1 cellular context compared by ENCODE assay signal in the genomic region with DNA sequence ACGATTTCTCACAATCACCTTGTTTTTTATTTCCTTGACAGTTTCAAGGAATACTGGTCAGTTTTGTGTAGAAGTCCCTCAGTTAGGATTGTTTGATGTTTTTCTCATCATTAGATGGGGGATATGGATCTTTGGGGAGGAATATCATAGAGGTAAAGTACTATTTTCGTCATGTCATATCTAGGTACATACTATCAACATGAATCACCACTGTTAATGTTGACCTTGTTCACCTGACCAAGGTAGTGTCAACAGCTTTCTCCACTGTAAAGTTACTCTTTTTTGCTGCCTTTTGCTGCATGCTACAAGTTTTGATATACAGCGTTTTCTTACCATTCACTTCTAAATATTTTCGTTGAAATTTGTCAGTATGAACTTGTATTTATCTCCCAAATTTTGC.
TF ChIP-seq lines count a peak whose summit lies in the region.

No MANE protein-coding gene starts in this region.

TF ChIP-seq in HepG2, 621 proteins besides CTCF, POLR2A, EP300 and RAD21 (continued from another document and continues in another):
- TF ChIP-seq, protein P1, sequence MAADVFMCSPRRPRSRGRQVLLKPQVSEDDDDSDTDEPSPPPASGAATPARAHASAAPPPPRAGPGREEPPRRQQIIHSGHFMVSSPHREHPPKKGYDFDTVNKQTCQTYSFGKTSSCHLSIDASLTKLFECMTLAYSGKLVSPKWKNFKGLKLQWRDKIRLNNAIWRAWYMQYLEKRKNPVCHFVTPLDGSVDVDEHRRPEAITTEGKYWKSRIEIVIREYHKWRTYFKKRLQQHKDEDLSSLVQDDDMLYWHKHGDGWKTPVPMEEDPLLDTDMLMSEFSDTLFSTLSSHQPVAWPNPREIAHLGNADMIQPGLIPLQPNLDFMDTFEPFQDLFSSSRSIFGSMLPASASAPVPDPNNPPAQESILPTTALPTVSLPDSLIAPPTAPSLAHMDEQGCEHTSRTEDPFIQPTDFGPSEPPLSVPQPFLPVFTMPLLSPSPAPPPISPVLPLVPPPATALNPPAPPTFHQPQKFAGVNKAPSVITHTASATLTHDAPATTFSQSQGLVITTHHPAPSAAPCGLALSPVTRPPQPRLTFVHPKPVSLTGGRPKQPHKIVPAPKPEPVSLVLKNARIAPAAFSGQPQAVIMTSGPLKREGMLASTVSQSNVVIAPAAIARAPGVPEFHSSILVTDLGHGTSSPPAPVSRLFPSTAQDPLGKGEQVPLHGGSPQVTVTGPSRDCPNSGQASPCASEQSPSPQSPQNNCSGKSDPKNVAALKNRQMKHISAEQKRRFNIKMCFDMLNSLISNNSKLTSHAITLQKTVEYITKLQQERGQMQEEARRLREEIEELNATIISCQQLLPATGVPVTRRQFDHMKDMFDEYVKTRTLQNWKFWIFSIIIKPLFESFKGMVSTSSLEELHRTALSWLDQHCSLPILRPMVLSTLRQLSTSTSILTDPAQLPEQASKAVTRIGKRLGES (CRISPR knock-in tag; IDR thresholded peaks at IDR 0.05; ENCODE audit: borderline replicate concordance): no peak
- TF ChIP-seq, protein P2, sequence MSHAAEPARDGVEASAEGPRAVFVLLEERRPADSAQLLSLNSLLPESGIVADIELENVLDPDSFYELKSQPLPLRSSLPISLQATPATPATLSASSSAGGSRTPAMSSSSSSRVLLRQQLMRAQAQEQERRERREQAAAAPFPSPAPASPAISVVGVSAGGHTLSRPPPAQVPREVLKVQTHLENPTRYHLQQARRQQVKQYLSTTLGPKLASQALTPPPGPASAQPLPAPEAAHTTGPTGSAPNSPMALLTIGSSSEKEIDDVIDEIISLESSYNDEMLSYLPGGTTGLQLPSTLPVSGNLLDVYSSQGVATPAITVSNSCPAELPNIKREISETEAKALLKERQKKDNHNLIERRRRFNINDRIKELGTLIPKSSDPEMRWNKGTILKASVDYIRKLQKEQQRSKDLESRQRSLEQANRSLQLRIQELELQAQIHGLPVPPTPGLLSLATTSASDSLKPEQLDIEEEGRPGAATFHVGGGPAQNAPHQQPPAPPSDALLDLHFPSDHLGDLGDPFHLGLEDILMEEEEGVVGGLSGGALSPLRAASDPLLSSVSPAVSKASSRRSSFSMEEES (CRISPR knock-in tag; IDR thresholded peaks at IDR 0.05): peak; percentile 77
- no peak for TF ChIP-seq SOX13 (IDR thresholded peaks at IDR 0.05)
- peak in 1 of 2 experiments; percentile 13; a peak in 1 of 4 replicates for TF ChIP-seq SOX13 (CRISPR knock-in tag; conservative IDR thresholded peaks at IDR 0.05 in 1 of 2, IDR thresholded peaks at IDR 0.05 in 1 of 2)
- no peak for TF ChIP-seq KDM2A (CRISPR knock-in tag; IDR thresholded peaks at IDR 0.05; ENCODE audit: borderline replicate concordance, low read depth)
- TF ChIP-seq KDM1A (CRISPR knock-in tag; IDR thresholded peaks at IDR 0.05): no peak
- no peak for TF ChIP-seq TCF7L2 (IDR thresholded peaks at IDR 0.05; ENCODE audit: low read depth, low read length)
- TF ChIP-seq ZC3H13 (CRISPR knock-in tag; IDR thresholded peaks at IDR 0.05): no peak
- no peak for TF ChIP-seq ZNF451 (CRISPR knock-in tag; IDR thresholded peaks at IDR 0.05)
- TF ChIP-seq PPARG (CRISPR knock-in tag; conservative IDR thresholded peaks at IDR 0.05): no peak
- no peak for TF ChIP-seq RARG (CRISPR knock-in tag; IDR thresholded peaks at IDR 0.05; ENCODE audit: low read depth)
- no peak for TF ChIP-seq ARNT (IDR thresholded peaks at IDR 0.05)
- TF ChIP-seq CREB1 (IDR thresholded peaks at IDR 0.05): peak; percentile 8; the same call in 1 of the 2 replicates
- TF ChIP-seq CREB1 (CRISPR knock-in tag; IDR thresholded peaks at IDR 0.05): no peak
- peak; percentile 78 for TF ChIP-seq JUND (CRISPR knock-in tag; IDR thresholded peaks at IDR 0.05)
- 0 out of 2 replicates have a peak, but pooled peaks have one; percentile 30 for TF ChIP-seq RARA (CRISPR knock-in tag; IDR thresholded peaks at IDR 0.05)
- TF ChIP-seq ZNF747 (CRISPR knock-in tag; IDR thresholded peaks at IDR 0.05; ENCODE audit: borderline replicate concordance): no peak
- 0 out of 2 replicates have a peak, but pooled peaks have one; percentile 40 for TF ChIP-seq PAXIP1 (CRISPR knock-in tag; conservative IDR thresholded peaks at IDR 0.05)
- TF ChIP-seq ZNF674 (CRISPR knock-in tag; IDR thresholded peaks at IDR 0.05; ENCODE audit: low read depth): no peak
- no peak for TF ChIP-seq ARHGAP35 (CRISPR knock-in tag; IDR thresholded peaks at IDR 0.05; ENCODE audit: borderline replicate concordance)
- TF ChIP-seq TAF15 (IDR thresholded peaks at IDR 0.05; ENCODE audit: low read depth, low read length, poor library complexity, severe bottlenecking): no peak
- no peak; the same call in 1 of the 2 replicates for TF ChIP-seq HMG20A (CRISPR knock-in tag; IDR thresholded peaks at IDR 0.05; ENCODE audit: borderline replicate concordance)
- TF ChIP-seq FOSL1 (CRISPR knock-in tag; IDR thresholded peaks at IDR 0.05; ENCODE audit: borderline replicate concordance): peak; percentile 83; the same call in 1 of the 2 replicates
- TF ChIP-seq ATF5 (CRISPR knock-in tag; IDR thresholded peaks at IDR 0.05; ENCODE audit: low read depth): no peak
- no peak for TF ChIP-seq ZKSCAN1 (IDR thresholded peaks at IDR 0.05; ENCODE audit: low read length)
- no peak for TF ChIP-seq GATA4 (IDR thresholded peaks at IDR 0.05; ENCODE audit: borderline replicate concordance, low read depth)
- no peak for TF ChIP-seq ZSCAN22 (CRISPR knock-in tag; IDR thresholded peaks at IDR 0.05)
- no peak for TF ChIP-seq CC2D1A (CRISPR knock-in tag; IDR thresholded peaks at IDR 0.05)
- peak; percentile 29; the same call in 1 of the 2 replicates for TF ChIP-seq FOXO1 (CRISPR knock-in tag; IDR thresholded peaks at IDR 0.05)
- no peak for TF ChIP-seq ATF1 (CRISPR knock-in tag; IDR thresholded peaks at IDR 0.05)
- no peak for TF ChIP-seq RBFOX2 (IDR thresholded peaks at IDR 0.05; ENCODE audit: low read depth, low read length)
- TF ChIP-seq ARID5B (CRISPR knock-in tag; IDR thresholded peaks at IDR 0.05): peak; percentile 53; the same call in 1 of the 2 replicates
- TF ChIP-seq, protein P3, sequence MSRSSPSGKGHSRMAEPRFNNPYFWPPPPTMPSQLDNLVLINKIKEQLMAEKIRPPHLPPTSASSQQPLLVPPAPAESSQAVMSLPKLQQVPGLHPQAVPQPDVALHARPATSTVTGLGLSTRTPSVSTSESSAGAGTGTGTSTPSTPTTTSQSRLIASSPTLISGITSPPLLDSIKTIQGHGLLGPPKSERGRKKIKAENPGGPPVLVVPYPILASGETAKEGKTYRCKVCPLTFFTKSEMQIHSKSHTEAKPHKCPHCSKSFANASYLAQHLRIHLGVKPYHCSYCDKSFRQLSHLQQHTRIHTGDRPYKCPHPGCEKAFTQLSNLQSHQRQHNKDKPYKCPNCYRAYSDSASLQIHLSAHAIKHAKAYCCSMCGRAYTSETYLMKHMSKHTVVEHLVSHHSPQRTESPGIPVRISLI (CRISPR knock-in tag; IDR thresholded peaks at IDR 0.05; ENCODE audit: borderline replicate concordance): no peak
- TF ChIP-seq, protein P4, sequence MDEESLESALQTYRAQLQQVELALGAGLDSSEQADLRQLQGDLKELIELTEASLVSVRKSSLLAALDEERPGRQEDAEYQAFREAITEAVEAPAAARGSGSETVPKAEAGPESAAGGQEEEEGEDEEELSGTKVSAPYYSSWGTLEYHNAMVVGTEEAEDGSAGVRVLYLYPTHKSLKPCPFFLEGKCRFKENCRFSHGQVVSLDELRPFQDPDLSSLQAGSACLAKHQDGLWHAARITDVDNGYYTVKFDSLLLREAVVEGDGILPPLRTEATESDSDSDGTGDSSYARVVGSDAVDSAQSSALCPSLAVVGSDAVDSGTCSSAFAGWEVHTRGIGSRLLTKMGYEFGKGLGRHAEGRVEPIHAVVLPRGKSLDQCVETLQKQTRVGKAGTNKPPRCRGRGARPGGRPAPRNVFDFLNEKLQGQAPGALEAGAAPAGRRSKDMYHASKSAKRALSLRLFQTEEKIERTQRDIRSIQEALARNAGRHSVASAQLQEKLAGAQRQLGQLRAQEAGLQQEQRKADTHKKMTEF (CRISPR knock-in tag; IDR thresholded peaks at IDR 0.05): no peak
- TF ChIP-seq ZFP36L2 (CRISPR knock-in tag; IDR thresholded peaks at IDR 0.05): no peak
- peak; percentile 94 for TF ChIP-seq TEAD3 (CRISPR knock-in tag; optimal IDR thresholded peaks at IDR 0.05; ENCODE audit: borderline replicate concordance)
- no peak for TF ChIP-seq CBX1 (IDR thresholded peaks at IDR 0.05; ENCODE audit: low read depth)
- TF ChIP-seq, protein P5, sequence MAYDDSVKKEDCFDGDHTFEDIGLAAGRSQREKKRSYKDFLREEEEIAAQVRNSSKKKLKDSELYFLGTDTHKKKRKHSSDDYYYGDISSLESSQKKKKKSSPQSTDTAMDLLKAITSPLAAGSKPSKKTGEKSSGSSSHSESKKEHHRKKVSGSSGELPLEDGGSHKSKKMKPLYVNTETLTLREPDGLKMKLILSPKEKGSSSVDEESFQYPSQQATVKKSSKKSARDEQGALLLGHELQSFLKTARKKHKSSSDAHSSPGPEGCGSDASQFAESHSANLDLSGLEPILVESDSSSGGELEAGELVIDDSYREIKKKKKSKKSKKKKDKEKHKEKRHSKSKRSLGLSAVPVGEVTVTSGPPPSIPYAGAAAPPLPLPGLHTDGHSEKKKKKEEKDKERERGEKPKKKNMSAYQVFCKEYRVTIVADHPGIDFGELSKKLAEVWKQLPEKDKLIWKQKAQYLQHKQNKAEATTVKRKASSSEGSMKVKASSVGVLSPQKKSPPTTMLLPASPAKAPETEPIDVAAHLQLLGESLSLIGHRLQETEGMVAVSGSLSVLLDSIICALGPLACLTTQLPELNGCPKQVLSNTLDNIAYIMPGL (CRISPR knock-in tag; IDR thresholded peaks at IDR 0.05; ENCODE audit: borderline replicate concordance in 1 of 2, low read depth in 1 of 2): 0 out of 4 replicates have a peak, but pooled peaks of 1 of the 2 experiments have one; percentile 32
- TF ChIP-seq, protein P6, sequence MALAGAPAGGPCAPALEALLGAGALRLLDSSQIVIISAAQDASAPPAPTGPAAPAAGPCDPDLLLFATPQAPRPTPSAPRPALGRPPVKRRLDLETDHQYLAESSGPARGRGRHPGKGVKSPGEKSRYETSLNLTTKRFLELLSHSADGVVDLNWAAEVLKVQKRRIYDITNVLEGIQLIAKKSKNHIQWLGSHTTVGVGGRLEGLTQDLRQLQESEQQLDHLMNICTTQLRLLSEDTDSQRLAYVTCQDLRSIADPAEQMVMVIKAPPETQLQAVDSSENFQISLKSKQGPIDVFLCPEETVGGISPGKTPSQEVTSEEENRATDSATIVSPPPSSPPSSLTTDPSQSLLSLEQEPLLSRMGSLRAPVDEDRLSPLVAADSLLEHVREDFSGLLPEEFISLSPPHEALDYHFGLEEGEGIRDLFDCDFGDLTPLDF (CRISPR knock-in tag; IDR thresholded peaks at IDR 0.05): no peak
- peak; percentile 88 for TF ChIP-seq FOSL2 (CRISPR knock-in tag; IDR thresholded peaks at IDR 0.05)
- no peak for TF ChIP-seq FOXP1 (IDR thresholded peaks at IDR 0.05)
- TF ChIP-seq FOXP1 (CRISPR knock-in tag; IDR thresholded peaks at IDR 0.05): 0 out of 2 replicates have a peak, but pooled peaks have one; percentile 42
- TF ChIP-seq ZNF616 (CRISPR knock-in tag; IDR thresholded peaks at IDR 0.05; ENCODE audit: low read depth): no peak
